ENCODE assay signal across 9 cellular contexts in the genomic region with DNA sequence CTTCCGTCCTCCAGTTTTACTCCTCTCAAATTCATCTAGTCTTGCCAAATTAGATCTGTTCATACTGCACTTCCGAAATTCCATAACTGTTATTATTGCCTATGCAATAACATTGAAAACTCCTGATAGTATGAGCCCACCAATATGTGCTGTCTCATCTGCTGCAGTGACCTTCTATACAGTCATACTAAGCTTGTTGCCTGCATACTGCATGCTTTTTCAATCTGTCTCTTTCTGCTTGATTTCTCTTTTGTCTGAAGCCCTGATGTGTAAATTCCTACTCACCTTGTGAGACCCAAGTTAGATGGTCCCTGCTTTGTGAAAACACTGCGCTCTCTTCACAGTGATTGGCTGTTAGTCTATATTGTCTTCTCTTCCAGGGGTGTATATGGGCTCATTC. TPM values are rescaled to one million over a fixed set of nuclear protein-coding genes. Genes with fewer than 3 reads are reported as not detected.
DNase-seq lines count a peak whose midpoint lies in the region; ATAC-seq and TF ChIP-seq lines count a peak whose summit lies in the region.
"Had no signal": no experiment of that assay in that cellular context is flagged by ENCODE, and none has a peak within 500 bp of the region (broad histone marks: within the 10 kb centered on the region; RNA-seq: fewer than 3 reads in every experiment).

No MANE protein-coding gene starts in this region.

- H3K9me3 ChIP-seq in DOHH2 (ENCODE audit: control insufficient read depth, insufficient read depth, low read length) (no peaks in the 10 kb centered on the region), PC-3 (ENCODE audit: low read length) (no peaks in the 10 kb centered on the region), sigmoid colon (no peaks in the 10 kb centered on the region)

- TF ChIP-seq POLR2A in sigmoid colon (IDR thresholded peaks at IDR 0.05), result no peak

- TF ChIP-seq CTCF in DOHH2 (IDR thresholded peaks at IDR 0.05; ENCODE audit: low read depth, low read length, poor library complexity, severe bottlenecking) (no peak), PC-3 (conservative IDR thresholded peaks at IDR 0.05; ENCODE audit: low read depth, low read length) (no peak), fibroblast of pulmonary artery (IDR thresholded peaks at IDR 0.05; ENCODE audit: low read length, missing control alignments) (no peak), sigmoid colon (IDR thresholded peaks at IDR 0.05) (no peak)

- WGBS in sigmoid colon, 2 donors, result 37 to 62% methylated on average over 3 of the region's 3 CpGs

- peaks cover 30% of the 10 kb centered on the region for H3K4me1 ChIP-seq in DOHH2 (ENCODE audit: control insufficient read depth, low read length)
- H3K4me1 ChIP-seq in PC-3 (ENCODE audit: insufficient read depth, low read length), result peaks cover 22% of the 10 kb centered on the region; the same call in 1 of the 2 replicates
- peaks cover 0 to 39% (median 35%) of the 10 kb centered on the region in 4 donors for H3K4me1 ChIP-seq in sigmoid colon

- H3K79me2 ChIP-seq in DOHH2 (ENCODE audit: control insufficient read depth, low read length) (peaks cover 91% of the 10 kb centered on the region), PC-3 (ENCODE audit: low read length) (peaks cover 72% of the 10 kb centered on the region)

- H3K4me2 ChIP-seq in DOHH2 (ENCODE audit: low read length), result peak overlapping the region; percentile 94
- H3K4me2 ChIP-seq in PC-3 (ENCODE audit: low read length), result peak overlapping the region; percentile 95

- intact Hi-C loops in PC-3 (cut with micrococcal nuclease), result loop anchor here (10.0 kb wide), 1 partner anchor 831 kb away; a partner anchor contains a TSS
- intact Hi-C loops in sigmoid colon (cut with DNase I), result no loop called here
- intact Hi-C loops in left colon (cut with DNase I, micrococcal nuclease), result no loop called here

- H3K27ac ChIP-seq in DOHH2 (ENCODE audit: low read depth, low read length) (no peak overlapping the region), PC-3 (ENCODE audit: low read length) (no peak overlapping the region), sigmoid colon (peak overlapping the region in 1 of 4 donors; percentile 94)

- H3K27me3 ChIP-seq in DOHH2 (ENCODE audit: control insufficient read depth, low read length) (no peaks in the 10 kb centered on the region), PC-3 (ENCODE audit: low read length) (no peaks in the 10 kb centered on the region), sigmoid colon (no peaks in the 10 kb centered on the region)

- POLR2A ChIA-PET in PC-3 (lab: Charles Lee; ENCODE audit: unreplicated experiment), result no interaction called here

- H3K9ac ChIP-seq in PC-3 (ENCODE audit: low read length), result peak overlapping the region; percentile 93

- DNase-seq in PC-3 (no peak), fibroblast of pulmonary artery (ENCODE audit: low read depth) (no peak), sigmoid colon (no peak), left colon (no peak), EL (no peak)
- DNase-seq in activated CD4-positive, alpha-beta T cell treated with anti-CD3 and anti-CD28 coated beads, Interleukin-2, amount 50 U/mL, for 4 hours, result no peak
- no peak for DNase-seq in stimulated activated CD4-positive, alpha-beta T cell treated with anti-CD3 and anti-CD28 coated beads, Interleukin-4, amount 100 ng/mL, for 4 hours
- DNase-seq: NCI-H510A had no signal

- no peak for ATAC-seq in PC-3
- no peak for ATAC-seq in left colon

- BruUV-seq in PC-3 (replicated peaks; lab: Mats Ljungman, UMichigan), result no TSS peak

- H4K20me1 ChIP-seq in DOHH2 (ENCODE audit: control insufficient read depth, insufficient read depth, low read depth, low read length) (peaks cover 35% of the 10 kb centered on the region), PC-3 (ENCODE audit: low read length) (peaks cover 25% of the 10 kb centered on the region)

- no peak overlapping the region for H2AFZ ChIP-seq in PC-3 (ENCODE audit: low read length)

- CTCF ChIA-PET in PC-3 (lab: Charles Lee), result no interaction called here

- H3K4me3 ChIP-seq in DOHH2 (ENCODE audit: low read length), result peak overlapping the region; percentile 99
- H3K4me3 ChIP-seq in PC-3 (ENCODE audit: low read length), result peak overlapping the region; percentile 97
- H3K4me3 ChIP-seq in fibroblast of pulmonary artery (replicated peaks; ENCODE audit: low read depth, low read length), result peak overlapping the region; percentile 95
- peak overlapping the region in 3 of 4 donors; percentile 71 to 92 (median 89) for H3K4me3 ChIP-seq in sigmoid colon

- H3K36me3 ChIP-seq in DOHH2 (ENCODE audit: control insufficient read depth, low read length), result peaks cover 73% of the 10 kb centered on the region
- peaks cover 2% of the 10 kb centered on the region for H3K36me3 ChIP-seq in PC-3 (ENCODE audit: low read depth, low read length)
- H3K36me3 ChIP-seq in sigmoid colon, result peaks cover 0 to 25% (median 5%) of the 10 kb centered on the region in 4 donors

- TF ChIP-seq EP300 in sigmoid colon (IDR thresholded peaks at IDR 0.05), result no peak

- 0 out of 2 replicates have a peak, but pooled peaks cover 4% of the 10 kb centered on the region for H3F3A ChIP-seq in DOHH2 (ENCODE audit: control insufficient read depth, insufficient read depth)
- no peaks in the 10 kb centered on the region for H3F3A ChIP-seq in PC-3 (ENCODE audit: low read length, unreplicated experiment)

- H3K9me2 ChIP-seq in DOHH2 (replicated peaks; ENCODE audit: control insufficient read depth, low read length) (no peaks in the 10 kb centered on the region), PC-3 (replicated peaks; ENCODE audit: low read length) (no peaks in the 10 kb centered on the region)

RNA-seq across cellular contexts. Expression of a gene that starts 1.1 kb away (rescaled TPM):
- total RNA-seq in PC-3 (2014; rRNA removed) (12.8 and 15.7 TPM in 2 replicates), sigmoid colon (10 to 100 TPM; 17.1 to 31.0 (median 20.4) TPM), left colon (10 to 100 TPM; 11.0 to 12.8 TPM)
- polyA plus RNA-seq in sigmoid colon, result 10 to 100 TPM in 1 of 3 donors, 1 to 10 TPM in 2; 6.0 to 10.3 (median 6.9) TPM

RNA-seq across cellular contexts. Expression of a gene that starts 2.2 kb away (rescaled TPM):
- total RNA-seq in PC-3 (2014; rRNA removed), result 361 and 449 TPM in 2 replicates
- total RNA-seq in sigmoid colon, result 100 to 1,000 TPM; 142 to 265 (median 219) TPM
- 100 to 1,000 TPM; 265 to 287 (median 271) TPM for polyA plus RNA-seq in sigmoid colon
- 100 to 1,000 TPM; 118 to 127 TPM for total RNA-seq in left colon

RNA-seq across cellular contexts. Expression of a gene that starts 29.1 kb away (rescaled TPM):
- total RNA-seq in PC-3 (2014; rRNA removed), result 77.2 and 95.4 TPM in 2 replicates
- 10 to 100 TPM; 60.1 to 74.8 (median 67.0) TPM for total RNA-seq in sigmoid colon
- polyA plus RNA-seq in sigmoid colon, result 10 to 100 TPM; 54.3 to 58.0 (median 56.5) TPM
- 10 to 100 TPM; 42.4 to 48.7 TPM for total RNA-seq in left colon
